Comparison of ENCODE assay signal across 21 cellular contexts in the genomic region with DNA sequence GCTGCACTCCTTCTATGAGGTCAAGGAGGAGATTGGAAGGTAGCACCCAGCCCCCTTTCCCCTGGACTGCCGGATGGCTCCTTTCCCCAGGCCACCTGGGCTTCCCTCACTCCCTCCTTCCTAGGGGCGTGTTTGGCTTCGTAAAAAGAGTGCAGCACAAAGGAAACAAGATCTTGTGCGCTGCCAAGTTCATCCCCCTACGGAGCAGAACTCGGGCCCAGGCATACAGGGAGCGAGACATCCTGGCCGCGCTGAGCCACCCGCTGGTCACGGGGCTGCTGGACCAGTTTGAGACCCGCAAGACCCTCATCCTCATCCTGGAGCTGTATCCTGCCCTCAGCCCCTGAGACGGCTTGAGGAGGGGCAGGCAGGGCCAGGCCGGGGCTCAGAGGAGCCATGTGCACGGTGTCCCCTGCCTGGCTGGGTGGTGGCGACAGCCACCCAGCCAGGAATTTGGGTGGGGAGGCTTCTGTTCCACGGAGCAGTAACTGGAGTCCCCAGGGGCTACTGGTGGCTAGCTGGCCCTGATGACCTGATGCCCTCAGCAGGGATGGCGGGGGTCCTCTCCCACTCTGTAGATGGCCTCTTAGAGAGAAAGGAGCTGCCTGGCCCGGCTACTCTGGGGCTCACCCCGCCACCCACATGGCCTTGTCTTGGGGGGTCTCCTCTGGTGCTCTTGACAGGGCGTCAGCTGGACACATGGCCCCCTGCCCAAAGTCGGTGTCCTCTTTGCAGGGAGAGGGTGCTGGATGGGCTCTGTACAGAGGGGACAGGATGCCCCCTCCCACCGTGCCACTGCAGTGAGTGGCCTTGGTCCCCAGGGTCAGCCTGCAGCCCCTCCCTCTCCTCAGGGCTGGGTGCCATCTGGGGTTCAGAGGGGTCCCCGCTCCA. TPM values are rescaled to one million over a fixed set of nuclear protein-coding genes. Genes with fewer than 3 reads are reported as not detected.
A peak's percentile ranks its signal among the peaks of the same experiment; 100 is the strongest.
DNase-seq lines count a peak whose midpoint lies in the region; ATAC-seq and TF ChIP-seq lines count a peak whose summit lies in the region.
"Had no signal": no experiment of that assay in that cellular context is flagged by ENCODE, and none has a peak within 500 bp of the region (broad histone marks: within the 10 kb centered on the region; RNA-seq: fewer than 3 reads in every experiment).

No MANE protein-coding gene starts in this region.

- intact Hi-C loops in heart left ventricle (cut with DNase I) = no loop called here
- intact Hi-C loops in ovary (cut with DNase I) = no loop called here

- WGBS in heart left ventricle, 4 donors = 44 to 50% (median 47%) methylated on average over 17 to 24 of the region's 24 CpGs
- WGBS in ovary, 3 donors = 31 to 38% (median 31%) methylated on average over 24 of the region's 24 CpGs

- H3K9me3 ChIP-seq in HEK293 (ENCODE audit: control insufficient read depth, insufficient read depth, low read depth, low read length) = no peaks in the 10 kb centered on the region
- no peaks in the 10 kb centered on the region for H3K9me3 ChIP-seq in heart left ventricle
- H3K9me3 ChIP-seq in ovary = no peaks in the 10 kb centered on the region

- no peak for TF ChIP-seq EP300 in ovary (IDR thresholded peaks at IDR 0.05)

- POLR2A ChIA-PET in HEK293 (lab: Yijun Ruan, JAX) = interaction anchor here (0.6 kb wide), 1 partner anchor 40 kb away, joined by 3 read pairs; a partner anchor contains a TSS

- H3K4me3 ChIP-seq in HEK293 (ENCODE audit: low read depth, low read length) (no peak overlapping the region), heart left ventricle (peak overlapping the region in 6 of 12 donors; percentile 37 to 54 (median 42)), ovary (no peak overlapping the region)

- TF ChIP-seq POLR2A in heart left ventricle (IDR thresholded peaks at IDR 0.05) = no peak
- no peak for TF ChIP-seq POLR2A in ovary (IDR thresholded peaks at IDR 0.05)

- H3K36me3 ChIP-seq in HEK293 (ENCODE audit: control insufficient read depth in 2 of 2, insufficient read depth in 1 of 2, low read length in 2 of 2) (no peaks in the 10 kb centered on the region), heart left ventricle (peaks cover 0 to 6% (median 0%) of the 10 kb centered on the region in 9 donors), ovary (no peaks in the 10 kb centered on the region)

- DNase-seq in 8988T (peak; percentile 35), heart left ventricle (peak in 3 of 5 donors; percentile 23 to 55 (median 33)), ovary (peak in 4 of 5 donors; percentile 23 to 47 (median 30)), SKM-1 treated with dmso at 0.1 percent for 144 hours (lab: John Stamatoyannopoulos, UW; ENCODE audit: unreplicated experiment) (no peak), midbrain (lab: John Stamatoyannopoulos, UW) (no peak), COLO668 (lab: John Stamatoyannopoulos, UW; ENCODE audit: unreplicated experiment) (no peak)
- no peak for DNase-seq in activated naive CD4-positive, alpha-beta T cell (lab: John Stamatoyannopoulos, UW)
- DNase-seq: activated CD4-positive, alpha-beta T cell treated with anti-CD3 and anti-CD28 coated beads, Interleukin-2, amount 50 U/mL, for 4 hours; DMS79 treated with DMSO at 0.1 percent for 48 hours; kidney glomerular epithelial cell; NCI-H2029; nephron progenitor cell; SHP77 treated with DMSO at 0.1 percent for 48 hours; stimulated activated CD4-positive, alpha-beta T cell treated with anti-CD3 and anti-CD28 coated beads, Interleukin-12 subunit alpha, Interleukin-12 subunit beta, amount 100 ng/mL, for 4 hours; stimulated activated CD8-positive, alpha-beta memory T cell treated with anti-CD3 and anti-CD28 coated beads, Interleukin-4, amount 100 ng/mL, for 48 hours; substantia nigra had no signal

- H3K27me3 ChIP-seq in heart left ventricle (no peaks in the 10 kb centered on the region), ovary (no peaks in the 10 kb centered on the region)

- CTCF ChIA-PET in HEK293 (lab: Yijun Ruan, JAX) = interaction anchor here (0.6 kb wide), 1 partner anchor 565 kb away, joined by 3 read pairs; no protein-coding TSS in a partner anchor

- no peaks in the 10 kb centered on the region for H3K4me1 ChIP-seq in HEK293 (ENCODE audit: control insufficient read depth, insufficient read depth, low read length)
- H3K4me1 ChIP-seq in heart left ventricle = peaks cover 0 to 80% (median 25%) of the 10 kb centered on the region in 12 donors
- no peaks in the 10 kb centered on the region for H3K4me1 ChIP-seq in ovary (ENCODE audit: insufficient read depth)

- no peak overlapping the region for H3K27ac ChIP-seq in HEK293 (ENCODE audit: extremely low read depth, low read depth, low read length)
- peak overlapping the region in 11 of 12 donors; percentile 24 to 96 (median 92) for H3K27ac ChIP-seq in heart left ventricle
- no peak overlapping the region for H3K27ac ChIP-seq in ovary

- TF ChIP-seq CTCF in HEK293 (tag by site-specific recombination; IDR thresholded peaks at IDR 0.05) = no peak
- TF ChIP-seq CTCF in heart left ventricle (IDR thresholded peaks at IDR 0.05) = no peak
- TF ChIP-seq CTCF in ovary (IDR thresholded peaks at IDR 0.05) = no peak

- ATAC-seq in heart left ventricle = no peak

TF ChIP-seq in HEK293, 187 proteins besides CTCF, POLR2A, EP300 and RAD21:
- TF ChIP-seq ZNF600 (tag by site-specific recombination; IDR thresholded peaks at IDR 0.05) = peak; percentile 88
- peak; percentile 38; the same call in 1 of the 2 replicates for TF ChIP-seq GLIS2 (tag by site-specific recombination; IDR thresholded peaks at IDR 0.05)
- TF ChIP-seq ZNF664 (tag by site-specific recombination; IDR thresholded peaks at IDR 0.05) = no peak

RNA-seq across cellular contexts. Expression of a gene that starts 39.5 kb away (rescaled TPM):
- 10 to 100 TPM in 4 of 9 donors, 1 to 10 TPM in 5; 6.7 to 13.8 (median 8.4) TPM for total RNA-seq in heart left ventricle
- 1 to 10 TPM; 4.7 to 9.8 TPM for polyA plus RNA-seq in heart left ventricle
- 10 to 100 TPM; 15.2 to 24.1 (median 20.0) TPM for total RNA-seq in ovary
- polyA plus RNA-seq in ovary = 10 to 100 TPM in 1 of 2 donors, 1 to 10 TPM in 1; 2.4 to 10.3 TPM

RNA-seq across cellular contexts. Expression of a gene that starts 49.6 kb away (rescaled TPM):
- total RNA-seq in heart left ventricle (1 to 10 TPM in 1 of 9 donors, under 1 TPM in 5, not detected in 3; 0.27 to 1.7 (median 0.57) TPM), ovary (1 to 10 TPM; 1.7 to 10.0 (median 3.1) TPM)
- polyA plus RNA-seq in heart left ventricle (under 1 TPM; 0.08 to 0.11 TPM), ovary (1 to 10 TPM in 1 of 2 donors, under 1 TPM in 1; 0.72 to 1.4 TPM)
- total RNA-seq: endothelial cell of umbilical vein, HT-29, NCI-H460, pulmonary artery endothelial cell had no signal
- polyA plus RNA-seq: endothelial cell of umbilical vein had no signal

Comparison
In these comparisons a context has a peak if more than half of its experiments do, and no peak if none do; other contexts are left out.
1. DNase-seq: peak in 8988T (single experiment), heart left ventricle (3 of 5) and ovary (4 of 5); none in SKM-1 treated with dmso at 0.1 percent for 144 hours (single experiment), activated naive CD4-positive, alpha-beta T cell (0 of 4), midbrain (single experiment) and COLO668 (single experiment).
2. H3K27ac ChIP-seq: peak in heart left ventricle (11 of 12); none in HEK293 (single experiment) and ovary (0 of 2).